In the genomic region with DNA sequence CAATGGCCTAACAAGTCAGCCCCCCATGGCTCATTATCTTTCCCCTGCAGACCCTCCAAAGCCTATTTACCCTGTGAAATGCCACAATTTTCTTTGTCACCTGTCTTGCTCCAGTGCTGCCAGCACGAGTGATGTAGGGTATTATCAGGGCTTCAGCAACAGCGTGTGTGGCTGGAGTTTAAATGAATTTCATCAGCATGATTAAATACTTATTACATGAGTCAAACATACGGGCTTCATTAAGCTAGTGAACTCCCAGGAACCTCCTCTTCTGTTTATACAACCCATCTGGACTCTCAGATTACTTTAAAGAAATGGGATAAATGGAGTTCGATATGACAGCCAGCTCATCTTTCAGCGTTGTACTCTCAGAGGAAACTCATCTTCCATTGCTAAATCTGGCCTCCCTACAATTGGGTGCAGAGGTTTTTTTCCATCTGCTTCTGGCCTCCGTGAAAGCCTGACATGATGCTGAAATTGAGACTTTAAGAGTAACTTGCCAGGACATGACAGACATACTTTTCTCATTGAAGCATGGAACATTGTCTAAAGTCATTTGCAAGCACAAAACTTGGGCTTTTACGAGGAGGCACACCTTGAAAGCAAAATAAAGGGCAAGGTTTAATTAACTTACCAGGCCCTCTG, we compare ENCODE assay signal across 9 cellular contexts.
DNase-seq lines count a peak whose midpoint lies in the region; ATAC-seq, FAIRE-seq and TF ChIP-seq lines count a peak whose summit lies in the region.
"Had no signal": no experiment of that assay in that cellular context is flagged by ENCODE, and none has a peak within 500 bp of the region (broad histone marks: within the 10 kb centered on the region; RNA-seq: fewer than 3 reads in every experiment).

No MANE protein-coding gene starts in this region.

- H3K36me3 ChIP-seq in neuronal stem cell (replicated peaks in 1 of 2; ENCODE audit: control insufficient read depth in 2 of 2, insufficient read depth in 2 of 2, low read length in 2 of 2), result no peaks in the 10 kb centered on the region
- no peaks in the 10 kb centered on the region for H3K36me3 ChIP-seq in naive thymus-derived CD4-positive, alpha-beta T cell (ENCODE audit: control insufficient read depth in 2 of 3, insufficient read depth in 3 of 3, low read length in 3 of 3)
- H3K36me3 ChIP-seq in PC-9 (ENCODE audit: low read depth), result no peaks in the 10 kb centered on the region

- BruUV-seq in PC-9 (replicated peaks; lab: Mats Ljungman, UMichigan), result no TSS peak

- H2BK5ac ChIP-seq in neuronal stem cell (ENCODE audit: low read length), result no peak overlapping the region

- H3K4me2 ChIP-seq in neuronal stem cell (ENCODE audit: insufficient read depth, low read length, poor library complexity, severe bottlenecking) (no peak overlapping the region), PC-9 (no peak overlapping the region)

- H3K23ac ChIP-seq in neuronal stem cell (ENCODE audit: low read depth, low read length, poor library complexity), result no peak overlapping the region

- H3K9me2 ChIP-seq in PC-9 (ENCODE audit: insufficient read depth), result no peaks in the 10 kb centered on the region

- H3K27me3 ChIP-seq in neuronal stem cell (ENCODE audit: control insufficient read depth in 3 of 3, insufficient read depth in 3 of 3, low read depth in 1 of 3, low read length in 3 of 3), result peaks cover 0 to 4% (median 0%) of the 10 kb centered on the region in 3 experiments
- no peaks in the 10 kb centered on the region for H3K27me3 ChIP-seq in naive thymus-derived CD4-positive, alpha-beta T cell (ENCODE audit: control insufficient read depth in 2 of 2, insufficient read depth in 2 of 2, low read length in 2 of 2)
- no peaks in the 10 kb centered on the region for H3K27me3 ChIP-seq in PC-9 (ENCODE audit: insufficient read depth, low read depth)

- POLR2A ChIA-PET in naive thymus-derived CD4-positive, alpha-beta T cell (lab: Charles Lee), result no interaction called here
- POLR2A ChIA-PET in PC-9 (lab: Charles Lee; ENCODE audit: unreplicated experiment), result no interaction called here

- no peak overlapping the region for H3K27ac Mint-ChIP-seq in naive thymus-derived CD4-positive, alpha-beta T cell
- H3K27ac Mint-ChIP-seq: activated naive CD8-positive, alpha-beta T cell had no signal

- H3K14ac ChIP-seq in neuronal stem cell (ENCODE audit: low read length), result no peak overlapping the region

- no peaks in the 10 kb centered on the region for H4K20me1 ChIP-seq in PC-9 (ENCODE audit: insufficient read depth)

- no peak; the same call in 1 of the 2 replicates for TF ChIP-seq CTCF in AG10803 (conservative IDR thresholded peaks at IDR 0.05; ENCODE audit: low read length)
- no peak for TF ChIP-seq CTCF in PC-9 (conservative IDR thresholded peaks at IDR 0.05)

- intact Hi-C loops in naive thymus-derived CD4-positive, alpha-beta T cell (cut with micrococcal nuclease), result no loop called here
- intact Hi-C loops in PC-9 (cut with micrococcal nuclease; ENCODE audit: unreplicated experiment), result no loop called here

- peaks cover 0 to 7% (median 2%) of the 10 kb centered on the region in 5 donors for H3K36me3 Mint-ChIP-seq in naive thymus-derived CD4-positive, alpha-beta T cell

- peak; percentile 98 for DNase-seq in AG10803 (ENCODE audit: low read depth)
- DNase-seq in NCI-H226, result peak; percentile 63
- DNase-seq in neuronal stem cell (ENCODE audit: low spot score), result no peak
- no peak for DNase-seq in urothelium cell line (ENCODE audit: low spot score)
- no peak for DNase-seq in naive thymus-derived CD4-positive, alpha-beta T cell
- no peak for DNase-seq in PC-9

- H4K91ac ChIP-seq in neuronal stem cell (ENCODE audit: low read depth, low read length, poor library complexity), result no peak overlapping the region

- H3K79me1 ChIP-seq in neuronal stem cell (ENCODE audit: low read depth, low read length), result no peaks in the 10 kb centered on the region

- H3K9me3 ChIP-seq in neuronal stem cell (replicated peaks in 1 of 2; ENCODE audit: control insufficient read depth in 2 of 2, insufficient read depth in 1 of 2, low read depth in 1 of 2, low read length in 2 of 2) (peaks cover 15% of the 10 kb centered on the region in 2 donors), PC-9 (ENCODE audit: insufficient read depth, low read depth) (peaks cover 14% of the 10 kb centered on the region; the same call in 1 of the 2 replicates)
- H3K9me3 ChIP-seq in naive thymus-derived CD4-positive, alpha-beta T cell (ENCODE audit: control insufficient read depth in 2 of 3, low read length in 3 of 3), result peaks cover 0 to 15% (median 0%) of the 10 kb centered on the region in 3 experiments

- H3K9me3 Mint-ChIP-seq in naive thymus-derived CD4-positive, alpha-beta T cell, result peaks cover 8 to 40% (median 14%) of the 10 kb centered on the region in 11 donors

- no peak overlapping the region for H3K4ac ChIP-seq in neuronal stem cell (ENCODE audit: low read length)

- peak; percentile 78 for ATAC-seq in esophagus mucosa
- ATAC-seq in GM21619 (IDR thresholded peaks at IDR 0.05; ENCODE audit: unreplicated experiment), result no peak
- no peak for ATAC-seq in naive thymus-derived CD4-positive, alpha-beta T cell

- H2AFZ ChIP-seq in neuronal stem cell (ENCODE audit: low read length) (peak overlapping the region; percentile 15), PC-9 (no peak overlapping the region)

- H3K4me3 Mint-ChIP-seq in naive thymus-derived CD4-positive, alpha-beta T cell, result no peak overlapping the region
- H3K4me3 Mint-ChIP-seq: activated naive CD8-positive, alpha-beta T cell had no signal

- no CpG with 5 or more reads among the region's 7 CpGs for WGBS in neuronal stem cell (ENCODE audit: extremely low coverage in 2 of 2, insufficient read length in 2 of 2, insufficient replicate concordance in 1 of 2), 2 donors

- FAIRE-seq in urothelium cell line (lab: Jason Lieb, UNC), result no peak

- CTCF ChIA-PET in naive thymus-derived CD4-positive, alpha-beta T cell (lab: Charles Lee), result no interaction called here
- CTCF ChIA-PET in PC-9 (lab: Charles Lee), result no interaction called here

- H2AK5ac ChIP-seq in neuronal stem cell (ENCODE audit: low read depth, low read length), result no peak overlapping the region

- H2BK12ac ChIP-seq in neuronal stem cell (ENCODE audit: low read length), result no peak overlapping the region

- no peaks in the 10 kb centered on the region for H3F3A ChIP-seq in PC-9 (ENCODE audit: insufficient read depth, low read depth)

- no peaks in the 10 kb centered on the region for H3K79me2 ChIP-seq in PC-9 (ENCODE audit: low read depth)

- H3K4me1 ChIP-seq in neuronal stem cell (ENCODE audit: control insufficient read depth in 2 of 2, insufficient read depth in 1 of 2, low read depth in 1 of 2, low read length in 2 of 2) (peaks cover 0 to 5% of the 10 kb centered on the region in 2 donors), PC-9 (replicated peaks; ENCODE audit: insufficient read depth) (no peaks in the 10 kb centered on the region)
- H3K4me1 ChIP-seq in naive thymus-derived CD4-positive, alpha-beta T cell (ENCODE audit: control insufficient read depth in 2 of 2, insufficient read depth in 2 of 2, low read length in 2 of 2), result no peaks in the 10 kb centered on the region

- no peak overlapping the region for H2BK120ac ChIP-seq in neuronal stem cell (ENCODE audit: low read depth, low read length)

- H3K4me3 ChIP-seq in AG10803 (ENCODE audit: low read length) (no peak overlapping the region; the same call in 1 of the 2 replicates), neuronal stem cell (ENCODE audit: low read length in 2 of 2) (no peak overlapping the region), PC-9 (no peak overlapping the region)
- no peak overlapping the region for H3K4me3 ChIP-seq in naive thymus-derived CD4-positive, alpha-beta T cell (ENCODE audit: low read length)

- no peak overlapping the region for H3K18ac ChIP-seq in neuronal stem cell (ENCODE audit: low read length)

- H2BK15ac ChIP-seq in neuronal stem cell (ENCODE audit: low read length), result no peak overlapping the region

- H3K4me1 Mint-ChIP-seq in naive thymus-derived CD4-positive, alpha-beta T cell, result no peaks in the 10 kb centered on the region

- H3K27ac ChIP-seq in neuronal stem cell (replicated peaks; ENCODE audit: low read length) (no peak overlapping the region), PC-9 (no peak overlapping the region)
- H3K27ac ChIP-seq in naive thymus-derived CD4-positive, alpha-beta T cell (ENCODE audit: low read depth, low read length), result no peak overlapping the region

- H3K27me3 Mint-ChIP-seq in naive thymus-derived CD4-positive, alpha-beta T cell, result peaks cover 2 to 14% (median 8%) of the 10 kb centered on the region in 5 donors

- H4K8ac ChIP-seq in neuronal stem cell (ENCODE audit: low read depth, low read length), result no peak overlapping the region

- no peak overlapping the region for H3K9ac ChIP-seq in neuronal stem cell (ENCODE audit: low read depth, low read length, poor library complexity)

Comparison
In these comparisons a context has a peak if more than half of its experiments do, and no peak if none do; other contexts are left out.
1. DNase-seq: peak in AG10803 (single experiment) and NCI-H226 (single experiment); none in neuronal stem cell (single experiment), urothelium cell line (single experiment), naive thymus-derived CD4-positive, alpha-beta T cell (0 of 9) and PC-9 (0 of 2).